In the genomic region with DNA sequence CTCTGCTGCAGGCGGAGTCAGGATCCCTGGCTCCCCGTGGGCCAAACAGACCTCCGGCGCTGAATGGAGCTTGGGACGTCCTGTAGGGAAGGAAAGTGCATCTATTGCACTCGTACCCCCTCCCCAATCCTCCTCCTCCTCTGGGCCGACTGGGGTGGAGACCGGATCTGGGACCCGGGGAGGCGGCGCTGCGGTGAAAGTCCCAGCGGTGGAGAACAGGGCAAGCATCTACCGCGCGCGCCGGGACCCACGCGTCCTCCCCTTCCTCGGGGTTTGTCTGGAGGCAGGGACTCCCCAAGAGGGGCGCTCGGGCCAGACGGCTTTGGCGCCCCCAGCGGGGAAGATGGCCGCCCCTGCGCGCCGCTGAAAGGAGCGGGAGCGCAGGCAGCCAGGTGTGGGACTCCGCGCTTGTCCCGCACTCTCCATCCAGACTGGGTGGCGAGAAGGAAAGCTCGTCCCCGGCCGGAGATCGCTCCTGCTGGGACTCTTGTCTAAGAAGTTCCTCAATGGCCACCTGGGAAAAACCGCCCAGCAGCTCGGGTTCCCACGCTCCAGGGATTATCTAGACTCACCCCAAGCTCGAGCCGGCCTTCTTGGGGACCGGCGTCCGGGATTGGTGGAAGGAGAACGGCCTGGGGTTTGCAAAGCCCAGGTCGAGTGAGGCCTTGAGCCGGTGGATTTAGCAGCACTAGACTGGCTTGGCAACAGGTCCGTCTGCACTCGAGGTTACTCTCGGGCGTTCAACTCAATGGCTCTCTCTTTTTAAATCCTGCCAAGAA, we compare ENCODE assay signal across 1 cellular context.
TF ChIP-seq lines count a peak whose summit lies in the region.

No MANE protein-coding gene starts in this region.

TF ChIP-seq in GM12878, 131 proteins besides CTCF, POLR2A, EP300 and RAD21:
- 0 out of 3 replicates have a peak, but pooled peaks of 1 of the 2 experiments have one; percentile 26 for TF ChIP-seq EGR1 (IDR thresholded peaks at IDR 0.05; ENCODE audit: borderline replicate concordance in 1 of 2, low read depth in 2 of 2, low read length in 2 of 2)
- TF ChIP-seq, protein P1, sequence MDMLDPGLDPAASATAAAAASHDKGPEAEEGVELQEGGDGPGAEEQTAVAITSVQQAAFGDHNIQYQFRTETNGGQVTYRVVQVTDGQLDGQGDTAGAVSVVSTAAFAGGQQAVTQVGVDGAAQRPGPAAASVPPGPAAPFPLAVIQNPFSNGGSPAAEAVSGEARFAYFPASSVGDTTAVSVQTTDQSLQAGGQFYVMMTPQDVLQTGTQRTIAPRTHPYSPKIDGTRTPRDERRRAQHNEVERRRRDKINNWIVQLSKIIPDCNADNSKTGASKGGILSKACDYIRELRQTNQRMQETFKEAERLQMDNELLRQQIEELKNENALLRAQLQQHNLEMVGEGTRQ (IDR thresholded peaks at IDR 0.05; ENCODE audit: borderline replicate concordance, low read depth, low read length) = no peak
- TF ChIP-seq NRF1 (conservative IDR thresholded peaks at IDR 0.05; ENCODE audit: low read depth, low read length) = no peak
- TF ChIP-seq DPF2 (IDR thresholded peaks at IDR 0.05) = peak; percentile 40; the same call in 1 of the 2 replicates
- TF ChIP-seq NR2C2 (IDR thresholded peaks at IDR 0.05; ENCODE audit: borderline replicate concordance, control insufficient read depth, insufficient read length, low read depth) = no peak
- TF ChIP-seq IKZF1 (conservative IDR thresholded peaks at IDR 0.05) = peak; percentile 20
- peak; percentile 51; the same call in 1 of the 2 replicates for TF ChIP-seq GATAD2B (conservative IDR thresholded peaks at IDR 0.05; ENCODE audit: low read depth)
- TF ChIP-seq RAD51 (IDR thresholded peaks at IDR 0.05) = no peak
- TF ChIP-seq CBX3 (IDR thresholded peaks at IDR 0.05; ENCODE audit: borderline replicate concordance, low read depth) = no peak
- no peak for TF ChIP-seq JUNB (IDR thresholded peaks at IDR 0.05)
- TF ChIP-seq MYB (IDR thresholded peaks at IDR 0.05; ENCODE audit: borderline replicate concordance, low read depth, low read length) = no peak
- TF ChIP-seq TAF1 (IDR thresholded peaks at IDR 0.05; ENCODE audit: borderline replicate concordance, low read depth, low read length) = peak; percentile 75; the same call in 1 of the 2 replicates
- 0 out of 2 replicates have a peak, but pooled peaks have one; percentile 45 for TF ChIP-seq WRNIP1 (IDR thresholded peaks at IDR 0.05; ENCODE audit: borderline replicate concordance, low read depth, low read length)
- TF ChIP-seq BACH1 (IDR thresholded peaks at IDR 0.05; ENCODE audit: borderline replicate concordance) = peak; percentile 65; the same call in 1 of the 2 replicates
- peak; percentile 15; the same call in 1 of the 2 replicates for TF ChIP-seq NR2F1 (conservative IDR thresholded peaks at IDR 0.05)
- TF ChIP-seq YY1 (IDR thresholded peaks at IDR 0.05; ENCODE audit: low read depth, low read length) = peak; percentile 94
- TF ChIP-seq LARP7 (IDR thresholded peaks at IDR 0.05) = peak; percentile 56; the same call in 1 of the 2 replicates
- peak in 1 of 2 experiments; percentile 34; a peak in 1 of 4 replicates for TF ChIP-seq IKZF2 (IDR thresholded peaks at IDR 0.05)
- TF ChIP-seq RCOR1 (conservative IDR thresholded peaks at IDR 0.05; ENCODE audit: low read depth, low read length) = no peak
- 0 out of 2 replicates have a peak, but pooled peaks have one; percentile 17 for TF ChIP-seq TCF3 (IDR thresholded peaks at IDR 0.05; ENCODE audit: borderline replicate concordance, insufficient read depth, low read depth, low read length)
- no peak for TF ChIP-seq ZNF207 (IDR thresholded peaks at IDR 0.05; ENCODE audit: borderline replicate concordance)
- TF ChIP-seq ZBTB11 (CRISPR knock-in tag; IDR thresholded peaks at IDR 0.05) = no peak
- no peak for TF ChIP-seq MTA2 (IDR thresholded peaks at IDR 0.05; ENCODE audit: low read depth)
- TF ChIP-seq NFIC (IDR thresholded peaks at IDR 0.05; ENCODE audit: low read depth, low read length) = no peak
- peak; percentile 86; the same call in 1 of the 2 replicates for TF ChIP-seq SMARCA5 (IDR thresholded peaks at IDR 0.05)
- no peak; the same call in 2 of the 3 replicates for TF ChIP-seq POU2F2 (IDR thresholded peaks at IDR 0.05; ENCODE audit: borderline replicate concordance, low read depth, low read length)
- no peak for TF ChIP-seq BCL3 (IDR thresholded peaks at IDR 0.05; ENCODE audit: borderline replicate concordance, insufficient read depth, low read depth, low read length, poor library complexity, severe bottlenecking)
- no peak for TF ChIP-seq POLR2AphosphoS2 (IDR thresholded peaks at IDR 0.05; ENCODE audit: low read depth, low read length)
- TF ChIP-seq ZNF384 (IDR thresholded peaks at IDR 0.05; ENCODE audit: borderline replicate concordance, low read depth, low read length) = no peak
- TF ChIP-seq BHLHE40 (IDR thresholded peaks at IDR 0.05; ENCODE audit: borderline replicate concordance in 1 of 2, low read depth in 2 of 2, low read length in 1 of 2) = peak in 1 of 2 experiments; percentile 43; a peak in 1 of 4 replicates
